8 cellular contexts compared by ENCODE assay signal in the genomic region with DNA sequence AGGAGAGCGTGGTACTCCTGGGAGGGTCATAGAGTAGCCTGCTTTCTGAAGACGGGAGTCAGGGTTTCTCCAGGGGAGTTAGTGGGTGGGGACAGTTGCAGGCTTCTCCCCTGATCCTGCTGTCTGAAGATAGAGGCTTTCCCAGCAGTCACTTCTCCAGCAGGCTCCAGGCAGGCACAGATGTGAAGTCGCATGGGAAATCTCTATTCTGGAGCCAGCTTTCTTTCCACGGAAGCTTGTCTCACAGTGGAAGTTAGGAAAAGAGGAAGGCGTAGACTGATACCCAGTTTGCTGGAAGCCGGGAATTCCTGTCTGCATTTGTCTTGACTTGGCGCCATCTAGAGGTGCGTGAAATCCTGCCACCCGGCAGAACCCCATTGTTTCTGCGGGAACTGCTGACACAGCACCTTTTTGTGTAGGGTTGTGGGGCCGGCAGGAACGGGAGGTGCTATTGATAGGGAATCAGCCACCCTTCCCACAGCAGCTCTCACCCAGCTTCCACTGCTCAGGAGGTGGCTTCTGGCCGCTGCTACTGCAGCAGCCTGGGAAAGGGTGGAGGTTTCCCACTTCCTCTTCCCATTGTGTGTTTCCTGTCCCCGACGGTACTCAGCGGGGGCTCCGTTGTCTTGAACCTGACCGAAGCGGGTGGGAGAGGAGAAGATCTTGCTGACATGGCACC. TPM values are rescaled to one million over a fixed set of nuclear protein-coding genes. Genes with fewer than 3 reads are reported as not detected.
DNase-seq lines count a peak whose midpoint lies in the region; FAIRE-seq and TF ChIP-seq lines count a peak whose summit lies in the region.

No MANE protein-coding gene starts in this region.

- H3K14ac ChIP-seq in H1 (ENCODE audit: insufficient read length): no peak overlapping the region

- no peaks in the 10 kb centered on the region for H3K79me2 ChIP-seq in H1 (ENCODE audit: control insufficient read depth in 1 of 2, insufficient read depth in 2 of 2, low read length in 2 of 2)

- H3K36me3 Mint-ChIP-seq in activated CD4-positive, alpha-beta memory T cell treated with anti-CD3 and anti-CD28 coated beads, Interleukin-2, amount 10 ng/mL, durations not matched to agents 7 days and 5 days (ENCODE audit: low read depth): peaks cover 33% of the 10 kb centered on the region

- H3K23me2 ChIP-seq in H1 (ENCODE audit: low read depth, low read length): no peaks in the 10 kb centered on the region

- TF ChIP-seq POLR2A in H54 (IDR thresholded peaks at IDR 0.05; ENCODE audit: low read depth, low read length) (no peak), H1 (IDR thresholded peaks at IDR 0.05; ENCODE audit: control extremely low read depth in 1 of 2, low read depth in 2 of 2, low read length in 2 of 2) (no peak)

- H3K27ac Mint-ChIP-seq in activated CD4-positive, alpha-beta memory T cell treated with anti-CD3 and anti-CD28 coated beads, Interleukin-2, amount 10 ng/mL, durations not matched to agents 7 days and 5 days: peak overlapping the region; percentile 56

- peak; percentile 84 for DNase-seq in AG08395 (ENCODE audit: low spot score)
- DNase-seq in H54 (ENCODE audit: insufficient read length, low spot score): peak; percentile 57
- peak; percentile 32 for DNase-seq in NCI-H526 treated with DMSO at 0.1 percent for 48 hours (lab: John Stamatoyannopoulos, UW)
- peak; percentile 68 for DNase-seq in activated CD4-positive, alpha-beta memory T cell treated with anti-CD3 and anti-CD28 coated beads, Interleukin-2, amount 10 ng/mL, durations not matched to agents 7 days and 5 days
- DNase-seq in H1 (ENCODE audit: low read depth in 1 of 2, low spot score in 2 of 2): peak; percentile 78 to 91
- DNase-seq in lung microvascular endothelial cell (ENCODE audit: low read depth in 2 of 2): peak; percentile 85 to 90
- DNase-seq in stimulated activated CD8-positive, alpha-beta memory T cell treated with anti-CD3 and anti-CD28 coated beads, Interleukin-12 subunit alpha, Interleukin-12 subunit beta, amount 100 ng/mL, for 24 hours (ENCODE audit: extremely low read depth): peak; percentile 17
- no peak for DNase-seq in NCI-H1048 (lab: John Stamatoyannopoulos, UW)

- POLR2A ChIA-PET in activated CD4-positive, alpha-beta memory T cell treated with anti-CD3 and anti-CD28 coated beads, Interleukin-2, amount 10 ng/mL, durations not matched to agents 7 days and 5 days (lab: Charles Lee): interaction anchor here (0.8 to 2.0 kb wide), 4 partner anchors 23 to 135 kb away, joined by 3 to 9 read pairs (median 5); no protein-coding TSS in a partner anchor
- POLR2A ChIA-PET in H1 (lab: Charles Lee; ENCODE audit: partially characterized antibody): interaction anchor here (0.5 to 3.1 kb wide), 8 partner anchors 12 to 131 kb away, joined by 3 to 11 read pairs (median 3); a partner anchor contains a TSS

- no peak overlapping the region for H3K23ac ChIP-seq in H1 (ENCODE audit: insufficient read length)

- H2BK5ac ChIP-seq in H1 (ENCODE audit: low read depth, low read length): peak overlapping the region; percentile 61; the same call in 1 of the 2 replicates

- H3K79me1 ChIP-seq in H1 (ENCODE audit: low read depth, low read length): no peaks in the 10 kb centered on the region

- TF ChIP-seq EP300 in H1 (IDR thresholded peaks at IDR 0.05; ENCODE audit: borderline replicate concordance in 1 of 2, low read depth in 2 of 2, low read length in 2 of 2): 0 out of 3 replicates have a peak, but pooled peaks of 1 of the 2 experiments have one; percentile 39

- TF ChIP-seq CTCF in H1 (IDR thresholded peaks at IDR 0.05; ENCODE audit: control extremely low read depth in 1 of 3, insufficient read depth in 1 of 3, low read depth in 1 of 3, low read length in 3 of 3): peak; percentile 77 to 96 (median 90)

- CTCF ChIA-PET in activated CD4-positive, alpha-beta memory T cell treated with anti-CD3 and anti-CD28 coated beads, Interleukin-2, amount 10 ng/mL, durations not matched to agents 7 days and 5 days (lab: Charles Lee): interaction anchor here (0.7 to 3.3 kb wide), 27 partner anchors 10 to 237 kb away, joined by 3 to 20 read pairs (median 3); a partner anchor contains a TSS
- CTCF ChIA-PET in H1 (lab: Charles Lee; ENCODE audit: partially characterized antibody): interaction anchor here (0.6 to 6.1 kb wide), 64 partner anchors 7 to 1238 kb away, joined by 3 to 50 read pairs (median 4); a partner anchor contains a TSS

- TF ChIP-seq RAD21 in H1 (IDR thresholded peaks at IDR 0.05 in 1 of 2, conservative IDR thresholded peaks at IDR 0.05 in 1 of 2; ENCODE audit: low read depth in 2 of 2, low read length in 2 of 2): peak; percentile 91 to 92

- no peak overlapping the region for H4K8ac ChIP-seq in H1 (ENCODE audit: extremely low read depth, insufficient read depth, low read length)

- H2AK5ac ChIP-seq in H1 (ENCODE audit: low read depth, low read length): no peak overlapping the region

- H2BK120ac ChIP-seq in H1 (replicated peaks; ENCODE audit: low read depth, low read length): no peak overlapping the region

- no peak overlapping the region for H3K4me3 Mint-ChIP-seq in activated CD4-positive, alpha-beta memory T cell treated with anti-CD3 and anti-CD28 coated beads, Interleukin-2, amount 10 ng/mL, durations not matched to agents 7 days and 5 days

- H4K20me1 ChIP-seq in H1 (replicated peaks in 1 of 2; ENCODE audit: control insufficient read depth in 1 of 2, insufficient read depth in 2 of 2, low read length in 2 of 2): peaks cover 0 to 2% of the 10 kb centered on the region in 2 experiments

- H3K4me2 ChIP-seq in H1 (ENCODE audit: insufficient read depth in 1 of 2, low read depth in 2 of 2, low read length in 2 of 2): peak overlapping the region in 1 of 2 experiments; percentile 17; a peak in 1 of 4 replicates

- peak overlapping the region in 1 of 4 experiments; percentile 1; a peak in 1 of 7 replicates for H3K9ac ChIP-seq in H1 (replicated peaks in 1 of 4; ENCODE audit: extremely low read depth in 1 of 4, low read depth in 3 of 4, low read length in 3 of 4)

- H4K5ac ChIP-seq in H1 (ENCODE audit: insufficient read length, low read depth, low read length): no peak overlapping the region

- H3K56ac ChIP-seq in H1 (replicated peaks; ENCODE audit: insufficient read length, low read depth, low read length): no peak overlapping the region

- 48% methylated on average over 19 of the region's 19 CpGs; no CpG with 5 or more reads in 1 of the 2 experiments for WGBS in H1 (ENCODE audit: extremely low coverage in 1 of 2, insufficient coverage in 1 of 2, insufficient read length in 1 of 2, insufficient replicate concordance in 2 of 2, low coverage in 1 of 2, low lambda C conversion rate in 2 of 2, missing lambda C conversion rate in 1 of 2), 2 experiments

- peaks cover 6 to 23% (median 8%) of the 10 kb centered on the region in 4 experiments; a peak in 6 of 8 replicates for H3K36me3 ChIP-seq in H1 (ENCODE audit: control insufficient read depth in 2 of 4, insufficient read depth in 4 of 4, low read length in 3 of 4)

- peaks cover 24% of the 10 kb centered on the region for H3K4me1 Mint-ChIP-seq in activated CD4-positive, alpha-beta memory T cell treated with anti-CD3 and anti-CD28 coated beads, Interleukin-2, amount 10 ng/mL, durations not matched to agents 7 days and 5 days

- no peak overlapping the region for H4K91ac ChIP-seq in H1 (replicated peaks; ENCODE audit: insufficient read length, low read length)

- H3K27me3 ChIP-seq in H1 (replicated peaks in 1 of 4; ENCODE audit: control insufficient read depth in 3 of 4, extremely low read depth in 1 of 4, insufficient read depth in 3 of 4, low read length in 3 of 4): no peaks in the 10 kb centered on the region

- H3K18ac ChIP-seq in H1 (ENCODE audit: extremely low read depth, low read length): no peak overlapping the region

- no peaks in the 10 kb centered on the region for H3K9me3 ChIP-seq in H1 (ENCODE audit: insufficient read depth in 2 of 2, low read depth in 1 of 2, low read length in 1 of 2)

- peak overlapping the region; percentile 29; the same call in 1 of the 2 replicates for H2BK12ac ChIP-seq in H1 (ENCODE audit: low read depth, low read length)

- H3K27ac ChIP-seq in H1 (ENCODE audit: low read depth, low read length): no peak overlapping the region

- H2AFZ ChIP-seq in H1 (ENCODE audit: low read length): no peak overlapping the region

- H3K4me1 ChIP-seq in H1 (replicated peaks in 1 of 4; ENCODE audit: control insufficient read depth in 3 of 4, insufficient read depth in 4 of 4, low read length in 3 of 4): peaks cover 0 to 4% (median under 1%) of the 10 kb centered on the region in 4 experiments; a peak in 2 of 7 replicates

- no peak overlapping the region for H3K4me3 ChIP-seq in H1 (ENCODE audit: extremely low read depth in 1 of 4, insufficient read depth in 2 of 4, low read depth in 3 of 4, low read length in 4 of 4)

- no peaks in the 10 kb centered on the region for H3K27me3 Mint-ChIP-seq in activated CD4-positive, alpha-beta memory T cell treated with anti-CD3 and anti-CD28 coated beads, Interleukin-2, amount 10 ng/mL, durations not matched to agents 7 days and 5 days

- no peaks in the 10 kb centered on the region for H3K9me3 Mint-ChIP-seq in activated CD4-positive, alpha-beta memory T cell treated with anti-CD3 and anti-CD28 coated beads, Interleukin-2, amount 10 ng/mL, durations not matched to agents 7 days and 5 days

- H2BK20ac ChIP-seq in H1 (ENCODE audit: low read length): no peak overlapping the region

- FAIRE-seq in H54 (lab: Jason Lieb, UNC) (no peak), H1 (lab: Jason Lieb, UNC) (peak; percentile 86)

- H2BK15ac ChIP-seq in H1 (ENCODE audit: low read length): no peak overlapping the region

- H3K4ac ChIP-seq in H1 (replicated peaks; ENCODE audit: insufficient read length, low read depth, low read length): no peak overlapping the region

RNA-seq across cellular contexts. Expression of a gene that starts 28.5 kb away (rescaled TPM):
- under 1 TPM; 0.20 to 0.48 TPM for total RNA-seq in activated CD4-positive, alpha-beta memory T cell treated with anti-CD3 and anti-CD28 coated beads, Interleukin-2, amount 10 ng/mL, durations not matched to agents 7 days and 5 days
- 9.0 and 9.9 TPM in 2 replicates for total RNA-seq in H1 (2021; fragmentation: NEBNext Ultra II Directional; extraction: Animal tissue kit (Norgen Biotek cat#: 25700))
- 13.9 and 26.8 TPM in 2 replicates for polyA plus RNA-seq in H1 (2011; rRNA removed)
- polyA plus RNA-seq in H1 (2011; cell fraction: cytosol; rRNA removed): 17.3 TPM
- polyA plus RNA-seq in H1 (2011; cell fraction: nucleus; rRNA removed): 27.9 TPM
- 7.4 to 12.8 TPM (median 11.3 TPM) in 4 replicates for polyA plus RNA-seq in H1 (2012, experiment 1 of 2)
- 9.8 TPM for polyA plus RNA-seq in H1 (2012, experiment 2 of 2)
- 6.6 TPM for polyA plus RNA-seq in H1 (2013, experiment 1 of 2)
- 5.8 TPM for polyA plus RNA-seq in H1 (2013, experiment 2 of 2)
- 2.4 and 4.5 TPM in 2 replicates for polyA minus RNA-seq in H1 (2011; rRNA and poly(A)+ RNA removed)
- polyA minus RNA-seq in H1 (2011; cell fraction: cytosol; rRNA and poly(A)+ RNA removed): 9.7 TPM
- 9.2 TPM for polyA minus RNA-seq in H1 (2011; cell fraction: nucleus; rRNA and poly(A)+ RNA removed)
- under 0.01 TPM in 1 of 2 replicates, not detected in the other for total RNA-seq in lung microvascular endothelial cell

RNA-seq across cellular contexts. Expression of a gene that starts 57.3 kb away (rescaled TPM):
- 10 to 100 TPM; 56.2 to 56.3 TPM for total RNA-seq in activated CD4-positive, alpha-beta memory T cell treated with anti-CD3 and anti-CD28 coated beads, Interleukin-2, amount 10 ng/mL, durations not matched to agents 7 days and 5 days
- total RNA-seq in H1 (2021; fragmentation: NEBNext Ultra II Directional; extraction: Animal tissue kit (Norgen Biotek cat#: 25700)): 57.5 and 61.7 TPM in 2 replicates
- 152 and 209 TPM in 2 replicates for polyA plus RNA-seq in H1 (2011; rRNA removed)
- polyA plus RNA-seq in H1 (2011; cell fraction: cytosol; rRNA removed): 87.1 TPM
- polyA plus RNA-seq in H1 (2011; cell fraction: nucleus; rRNA removed): 85.1 TPM
- polyA plus RNA-seq in H1 (2012, experiment 1 of 2): 19.0 to 57.5 TPM (median 50.3 TPM) in 4 replicates
- 55.3 TPM for polyA plus RNA-seq in H1 (2012, experiment 2 of 2)
- 61.7 TPM for polyA plus RNA-seq in H1 (2013, experiment 1 of 2)
- 60.3 TPM for polyA plus RNA-seq in H1 (2013, experiment 2 of 2)
- polyA minus RNA-seq in H1 (2011; rRNA and poly(A)+ RNA removed): 2.0 and 2.2 TPM in 2 replicates
- 19.2 TPM for polyA minus RNA-seq in H1 (2011; cell fraction: cytosol; rRNA and poly(A)+ RNA removed)
- polyA minus RNA-seq in H1 (2011; cell fraction: nucleus; rRNA and poly(A)+ RNA removed): 26.7 TPM
- 29.0 and 29.6 TPM in 2 replicates for total RNA-seq in lung microvascular endothelial cell
